8 cellular contexts compared by ENCODE assay signal in genomic region chr1:37860346-37860666, GRCh38. TPM values are rescaled to one million over a fixed set of nuclear protein-coding genes. Genes with fewer than 3 reads are reported as not detected.
DNase-seq lines count a peak whose midpoint lies in the region; ATAC-seq and TF ChIP-seq lines count a peak whose summit lies in the region.

No MANE protein-coding gene starts in this region.

- TF ChIP-seq CTCF in left lung (IDR thresholded peaks at IDR 0.05) (peak; percentile 9 to 53), testis (IDR thresholded peaks at IDR 0.05) (no peak), GM10248 (IDR thresholded peaks at IDR 0.05; ENCODE audit: control extremely low read depth, extremely low read depth, low read depth, missing control alignments) (no peak)

- intact Hi-C loops in left lung (cut with DNase I), result no loop called here
- intact Hi-C loops in testis (cut with DNase I; ENCODE audit: low total_unique reads), result no loop called here

- H3K4me1 ChIP-seq in left lung, result peaks cover 10 to 58% of the 10 kb centered on the region in 2 donors
- H3K4me1 ChIP-seq in testis, result peaks cover 13% of the 10 kb centered on the region

- H3K27ac ChIP-seq in angular gyrus (ENCODE audit: low read depth, low read length) (peak overlapping the region; percentile 90), left lung (peak overlapping the region; percentile 73 to 96), testis (peak overlapping the region; percentile 85 to 90)

- POLR2A ChIA-PET in activated CD4-positive, alpha-beta T cell treated with anti-CD3 and anti-CD28 coated beads, Interleukin-2, amount 10 ng/mL, durations not matched to agents 7 days and 5 days (lab: Charles Lee), result no interaction called here
- POLR2A ChIA-PET in GM10248 (lab: Yijun Ruan, JAX), result no interaction called here

- H3K4me3 ChIP-seq in left lung, result peak overlapping the region; percentile 68 to 90
- peak overlapping the region; percentile 70 to 94 for H3K4me3 ChIP-seq in testis

- no peaks in the 10 kb centered on the region for H3K9me3 Mint-ChIP-seq in activated CD4-positive, alpha-beta T cell treated with anti-CD3 and anti-CD28 coated beads, Interleukin-2, amount 10 ng/mL, durations not matched to agents 7 days and 5 days

- H3K36me3 ChIP-seq in left lung (peaks cover 0 to 65% of the 10 kb centered on the region in 2 donors), testis (ENCODE audit: low read depth, missing control alignments) (no peaks in the 10 kb centered on the region)

- ATAC-seq in left lung, result no peak

- no peaks in the 10 kb centered on the region for H3K27me3 Mint-ChIP-seq in activated CD4-positive, alpha-beta T cell treated with anti-CD3 and anti-CD28 coated beads, Interleukin-2, amount 10 ng/mL, durations not matched to agents 7 days and 5 days

- H3K36me3 Mint-ChIP-seq in activated CD4-positive, alpha-beta T cell treated with anti-CD3 and anti-CD28 coated beads, Interleukin-2, amount 10 ng/mL, durations not matched to agents 7 days and 5 days (ENCODE audit: low read depth), result peaks cover 28% of the 10 kb centered on the region

- H3K9me3 ChIP-seq in left lung (no peaks in the 10 kb centered on the region), testis (no peaks in the 10 kb centered on the region)

- H3K27ac Mint-ChIP-seq in activated CD4-positive, alpha-beta T cell treated with anti-CD3 and anti-CD28 coated beads, Interleukin-2, amount 10 ng/mL, durations not matched to agents 7 days and 5 days, result peak overlapping the region; percentile 97

- no peaks in the 10 kb centered on the region for H3K27me3 ChIP-seq in left lung
- no peaks in the 10 kb centered on the region for H3K27me3 ChIP-seq in testis

- peaks cover 27% of the 10 kb centered on the region for H3K4me1 Mint-ChIP-seq in activated CD4-positive, alpha-beta T cell treated with anti-CD3 and anti-CD28 coated beads, Interleukin-2, amount 10 ng/mL, durations not matched to agents 7 days and 5 days

- CTCF ChIA-PET in activated CD4-positive, alpha-beta T cell treated with anti-CD3 and anti-CD28 coated beads, Interleukin-2, amount 10 ng/mL, durations not matched to agents 7 days and 5 days (lab: Charles Lee), result interaction anchor here (0.6 to 2.6 kb wide), 20 partner anchors 9 to 382 kb away, joined by 3 to 16 read pairs (median 4); partner anchors contain the start of genes C1orf122 and YRDC
- CTCF ChIA-PET in GM10248 (lab: Yijun Ruan, JAX), result interaction anchor here (0.8 to 3.1 kb wide), 43 partner anchors 9 to 297 kb away, joined by 3 to 51 read pairs (median 6); partner anchors contain the start of genes C1orf122, INPP5B, SF3A3 and YRDC

- no peak for TF ChIP-seq POLR2A in testis (IDR thresholded peaks at IDR 0.05)

- H3K4me3 Mint-ChIP-seq in activated CD4-positive, alpha-beta T cell treated with anti-CD3 and anti-CD28 coated beads, Interleukin-2, amount 10 ng/mL, durations not matched to agents 7 days and 5 days, result peak overlapping the region; percentile 93

- DNase-seq in activated CD4-positive, alpha-beta T cell treated with anti-CD3 and anti-CD28 coated beads, Interleukin-2, amount 10 ng/mL, durations not matched to agents 7 days and 5 days, result no peak
- no peak for DNase-seq in activated CD4-positive, alpha-beta T cell treated with anti-CD3 and anti-CD28 coated beads, Interleukin-2, amount 50 U/mL, for 1 hour
- no peak for DNase-seq in left lung
- DNase-seq in testis, result no peak
- DNase-seq in glomerular visceral epithelial cell (ENCODE audit: extremely low spot score), result no peak
- DNase-seq in activated CD4-positive, alpha-beta T cell treated with anti-CD3 and anti-CD28 coated beads for 4 hours, result no peak
- DNase-seq in GM10248 (ENCODE audit: extremely low spot score), result no peak

- 15 to 20% methylated on average over 5 of the region's 5 CpGs for WGBS in testis, 2 donors

RNA-seq across cellular contexts. Expression of gene MTF1, which starts 0.9 kb away (rescaled TPM):
- total RNA-seq in activated CD4-positive, alpha-beta T cell treated with anti-CD3 and anti-CD28 coated beads, Interleukin-2, amount 10 ng/mL, durations not matched to agents 7 days and 5 days, result 10 to 100 TPM; 21.0 to 22.5 TPM
- total RNA-seq in left lung, result 10 to 100 TPM; 16.8 to 37.4 TPM
- 10 to 100 TPM; 12.8 to 16.8 TPM for total RNA-seq in testis
- polyA plus RNA-seq in testis (ENCODE audit: insufficient read depth, low read depth, low replicate concordance), result 35.9 TPM

RNA-seq across cellular contexts. Expression of gene YRDC, which starts 52.3 kb away (rescaled TPM):
- total RNA-seq in activated CD4-positive, alpha-beta T cell treated with anti-CD3 and anti-CD28 coated beads, Interleukin-2, amount 10 ng/mL, durations not matched to agents 7 days and 5 days, result 10 to 100 TPM; 12.0 to 13.8 TPM
- total RNA-seq in left lung (10 to 100 TPM; 13.1 to 16.9 TPM), testis (10 to 100 TPM; 42.8 to 46.7 TPM)
- 39.7 TPM for polyA plus RNA-seq in testis (ENCODE audit: insufficient read depth, low read depth, low replicate concordance)

RNA-seq across cellular contexts. Expression of gene C1orf122, which starts 52.7 kb away (rescaled TPM):
- total RNA-seq in activated CD4-positive, alpha-beta T cell treated with anti-CD3 and anti-CD28 coated beads, Interleukin-2, amount 10 ng/mL, durations not matched to agents 7 days and 5 days, result 10 to 100 TPM; 13.9 to 16.8 TPM
- 10 to 100 TPM; 43.0 to 54.3 TPM for total RNA-seq in left lung
- 100 to 1,000 TPM; 147 to 188 TPM for total RNA-seq in testis
- polyA plus RNA-seq in testis (ENCODE audit: insufficient read depth, low read depth, low replicate concordance), result 48.1 TPM

Comparison
In these comparisons a context has a peak if more than half of its experiments do, and no peak if none do; other contexts are left out.
1. CTCF ChIP-seq: peak in left lung (2 of 2); none in testis (0 of 3) and GM10248 (single experiment).
2. Peak in every context shown above with its lines, with median percentiles within 50 percentile points of each other: H3K27ac ChIP-seq.